In genomic region chr4:155544547-155544946, GRCh38 we compare ENCODE assay signal across 28 cellular contexts.
"Had no signal": no experiment of that assay in that cellular context is flagged by ENCODE, and none has a peak within 500 bp of the region (broad histone marks: within the 10 kb centered on the region; RNA-seq: fewer than 3 reads in every experiment).

No MANE protein-coding gene starts in this region.

- H3K36me3 Mint-ChIP-seq: activated naive CD4-positive, alpha-beta T cell treated with anti-CD3 and anti-CD28 coated beads, Interleukin-2, amount 50 U/mL, for 72 hours; natural killer cell treated with Interleukin-12 subunit alpha and Interleukin-12 subunit beta and Interleukin-15 and Interleukin-18, amount 100 ng/mL, for 72 hours had no signal

- H3K4me2 ChIP-seq: hepatocyte had no signal

- H3K27ac ChIP-seq: colonic mucosa, foreskin keratinocyte, hepatocyte, lower lobe of right lung, right lobe of liver, thoracic aorta, uterus had no signal

- H3K4me3 Mint-ChIP-seq: activated T-cell treated with anti-CD3 and anti-CD28 coated beads, Interleukin-2, amount 50 U/mL, for 72 hours; effector memory CD8-positive, alpha-beta T cell; natural killer cell treated with Interleukin-12 subunit alpha and Interleukin-12 subunit beta and Interleukin-15 and Interleukin-18, amount 100 ng/mL, for 72 hours; T-helper 2 cell treated with Interferon-gamma antibody and Interleukin-4, amounts not matched to agents 5 μg/mL and 100 μg/mL, for 36 hours had no signal

- H3K4me3 ChIP-seq: colonic mucosa, hepatocyte, lower lobe of right lung, mucosa of descending colon, right lobe of liver, skin epidermis, thoracic aorta, uterus had no signal

- H3K9me3 ChIP-seq: colonic mucosa, lower lobe of right lung, mucosa of descending colon, right lobe of liver, thoracic aorta, uterus had no signal

- H3K27me3 ChIP-seq: colonic mucosa, foreskin keratinocyte, hepatocyte, right lobe of liver, uterus had no signal

- H3K27ac Mint-ChIP-seq: activated naive CD4-positive, alpha-beta T cell treated with anti-CD3 and anti-CD28 coated beads, Interleukin-2, amount 50 U/mL, for 72 hours; activated T-cell treated with anti-CD3 and anti-CD28 coated beads, Interleukin-2, amount 50 U/mL, for 72 hours; effector memory CD8-positive, alpha-beta T cell; natural killer cell treated with Interleukin-12 subunit alpha and Interleukin-12 subunit beta and Interleukin-15 and Interleukin-18, amount 100 ng/mL, for 72 hours; T-helper 2 cell treated with Interferon-gamma antibody and Interleukin-4, amounts not matched to agents 5 μg/mL and 100 μg/mL, for 36 hours had no signal

- H3K27me3 Mint-ChIP-seq: effector memory CD8-positive, alpha-beta T cell; natural killer cell treated with Interleukin-12 subunit alpha and Interleukin-12 subunit beta and Interleukin-15 and Interleukin-18, amount 100 ng/mL, for 72 hours had no signal

- H3K36me3 ChIP-seq: colonic mucosa, lower lobe of right lung, right lobe of liver, thoracic aorta, uterus had no signal

- H3K4me1 ChIP-seq: colonic mucosa, lower lobe of right lung, right lobe of liver had no signal

- ATAC-seq: activated naive CD4-positive, alpha-beta T cell treated with anti-CD3 and anti-CD28 coated beads, Interleukin-2, amount 50 U/mL, for 72 hours; activated T-cell treated with anti-CD3 and anti-CD28 coated beads, Interleukin-2, amount 50 U/mL, for 72 hours; effector memory CD8-positive, alpha-beta T cell; foreskin keratinocyte; left colon; mucosa of descending colon; natural killer cell treated with Interleukin-12 subunit alpha and Interleukin-12 subunit beta and Interleukin-15 and Interleukin-18, amount 100 ng/mL, for 72 hours; right lobe of liver; stimulated activated naive CD8-positive, alpha-beta T cell treated with anti-CD3 and anti-CD28 coated beads, Interleukin-15, Interleukin-2, amounts not matched to agents 100 U/mL and 50 U/mL, for 24 hours had no signal

- DNase-seq: activated CD4-positive, alpha-beta T cell treated with anti-CD3 and anti-CD28 coated beads for 4 hours; activated CD4-positive, alpha-beta T cell treated with anti-CD3 and anti-CD28 coated beads, Interleukin-2, amount 50 U/mL, for 4 hours; activated CD4-positive, CD25-positive, alpha-beta regulatory T cell; activated naive CD4-positive, alpha-beta T cell; activated T-cell treated with anti-CD3 and anti-CD28 coated beads for 4 hours; activated T-cell treated with anti-CD3 and anti-CD28 coated beads, Interleukin-2, amount 50 U/mL, for 72 hours; cerebellar nuclear complex; colonic mucosa; effector memory CD8-positive, alpha-beta T cell; foreskin keratinocyte; islet precursor cell; left colon; lower lobe of right lung; mesendoderm; mucosa of descending colon; right lobe of liver; stimulated activated CD4-positive, alpha-beta T cell treated with anti-CD3 and anti-CD28 coated beads, Interleukin-12 subunit alpha, Interleukin-12 subunit beta, amount 100 ng/mL, for 4 hours; stimulated activated CD4-positive, alpha-beta T cell treated with anti-CD3 and anti-CD28 coated beads, Interleukin-4, amount 100 ng/mL, for 1 hour; stimulated activated naive CD8-positive, alpha-beta T cell treated with anti-CD3 and anti-CD28 coated beads, Interleukin-15, Interleukin-2, amounts not matched to agents 100 U/mL and 50 U/mL, for 24 hours; T-helper 1 cell; trophoblast cell; uterus had no signal

- H2AFZ ChIP-seq: hepatocyte had no signal

- H3K79me2 ChIP-seq: hepatocyte had no signal

- H3K9me3 Mint-ChIP-seq: activated naive CD4-positive, alpha-beta T cell treated with anti-CD3 and anti-CD28 coated beads, Interleukin-2, amount 50 U/mL, for 72 hours; activated T-cell treated with anti-CD3 and anti-CD28 coated beads, Interleukin-2, amount 50 U/mL, for 72 hours; natural killer cell treated with Interleukin-12 subunit alpha and Interleukin-12 subunit beta and Interleukin-15 and Interleukin-18, amount 100 ng/mL, for 72 hours; T-helper 2 cell treated with Interferon-gamma antibody and Interleukin-4, amounts not matched to agents 5 μg/mL and 100 μg/mL, for 36 hours had no signal
